Comparison of ENCODE assay signal across 1 cellular context in the genomic region with DNA sequence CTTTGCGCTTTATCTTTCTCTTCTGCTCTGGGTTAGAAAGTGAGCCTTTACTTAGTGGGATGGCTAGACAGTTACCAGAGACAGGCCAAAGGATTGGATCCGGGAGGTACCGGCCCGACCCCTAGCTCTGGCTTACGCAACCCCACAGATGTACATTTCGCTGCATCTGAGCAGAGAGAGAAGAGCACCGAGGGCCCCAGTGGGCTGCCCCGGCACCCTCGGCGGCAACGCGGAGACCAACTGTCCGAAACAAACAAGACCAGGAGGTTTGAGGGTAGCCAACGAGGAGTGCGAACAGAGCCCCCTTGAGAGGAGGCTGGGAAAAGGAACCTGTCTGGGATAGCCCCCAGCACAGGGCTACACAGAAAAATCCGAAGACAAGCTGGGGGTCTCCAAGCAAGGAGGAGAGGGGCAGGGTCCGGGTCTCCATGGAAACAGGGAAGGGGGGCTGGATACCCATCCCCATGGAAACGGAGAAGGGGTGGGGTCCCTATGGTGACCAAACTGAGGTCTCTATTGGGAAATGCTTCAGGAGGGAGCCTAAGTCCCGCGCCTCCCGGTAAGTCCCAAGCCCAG.
TF ChIP-seq lines count a peak whose summit lies in the region.

No MANE protein-coding gene starts in this region.

TF ChIP-seq in HepG2, 621 proteins besides CTCF, POLR2A, EP300 and RAD21 (continued from another document):
- TF ChIP-seq, protein P1, sequence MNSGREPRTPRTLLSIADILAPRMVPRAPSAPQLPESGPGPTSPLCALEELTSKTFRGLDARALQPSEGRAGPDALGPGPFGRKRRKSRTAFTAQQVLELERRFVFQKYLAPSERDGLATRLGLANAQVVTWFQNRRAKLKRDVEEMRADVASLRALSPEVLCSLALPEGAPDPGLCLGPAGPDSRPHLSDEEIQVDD (CRISPR knock-in tag; IDR thresholded peaks at IDR 0.05; ENCODE audit: borderline replicate concordance) = no peak
- TF ChIP-seq NR2F1 (CRISPR knock-in tag; IDR thresholded peaks at IDR 0.05) = no peak
